Comparison of ENCODE assay signal across 8 cellular contexts in the genomic region with DNA sequence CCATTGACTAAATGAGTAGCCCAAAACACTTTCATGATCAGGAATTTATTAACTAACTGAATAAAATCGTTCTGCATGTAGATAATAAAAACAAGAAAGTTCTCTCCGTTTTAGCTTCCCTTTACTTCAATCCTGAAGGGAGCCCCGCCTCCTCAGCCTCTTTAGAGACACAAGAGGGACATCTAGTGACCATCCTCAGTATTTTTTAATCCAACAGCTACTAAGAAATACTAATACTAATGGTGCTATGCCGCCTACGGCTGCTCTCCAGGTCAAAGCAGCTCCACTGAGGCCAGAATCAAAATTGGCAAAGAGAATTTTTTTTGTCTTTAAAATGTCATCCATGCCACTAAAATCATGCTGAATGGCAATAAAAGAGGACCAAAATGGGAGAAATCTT. TPM values are rescaled to one million over a fixed set of nuclear protein-coding genes. Genes with fewer than 3 reads are reported as not detected.
A peak's percentile ranks its signal among the peaks of the same experiment; 100 is the strongest.
DNase-seq lines count a peak whose midpoint lies in the region; ATAC-seq and TF ChIP-seq lines count a peak whose summit lies in the region.

No MANE protein-coding gene starts in this region.

- H3K27me3 Mint-ChIP-seq in MCF 10A (ENCODE audit: insufficient read depth, unreplicated experiment) = peaks cover 69% of the 10 kb centered on the region

- ATAC-seq in GM18858 (IDR thresholded peaks at IDR 0.05; ENCODE audit: unreplicated experiment) = peak; percentile 96
- ATAC-seq in HG03354 (IDR thresholded peaks at IDR 0.05; ENCODE audit: poor library complexity, severe bottlenecking, unreplicated experiment) = peak; percentile 68
- ATAC-seq in left lobe of liver = peak; percentile 85
- ATAC-seq in HG03135 (IDR thresholded peaks at IDR 0.05; ENCODE audit: unreplicated experiment) = no peak

- POLR2A ChIA-PET in MCF 10A (lab: Yijun Ruan, JAX) = interaction anchor here (0.8 to 1.7 kb wide), 3 partner anchors 10 to 44 kb away, joined by 3 to 8 read pairs (median 4); no protein-coding TSS in a partner anchor

- CTCF ChIA-PET in MCF 10A (lab: Yijun Ruan, JAX) = interaction anchor here (0.6 to 4.4 kb wide), 33 partner anchors 10 to 1111 kb away, joined by 3 to 29 read pairs (median 3); no protein-coding TSS in a partner anchor

- H3K36me3 ChIP-seq in uterus = no peaks in the 10 kb centered on the region

- H3K9me3 ChIP-seq in uterus = no peaks in the 10 kb centered on the region

- no peak overlapping the region for H3K4me3 Mint-ChIP-seq in MCF 10A (ENCODE audit: unreplicated experiment)

- TF ChIP-seq CTCF in MCF 10A (IDR thresholded peaks at IDR 0.05; ENCODE audit: unreplicated experiment) (peak; percentile 66), uterus (IDR thresholded peaks at IDR 0.05) (peak; percentile 41 to 55 (median 46))

- intact Hi-C loops in MCF 10A (cut with micrococcal nuclease) (loop anchor here (1.0 to 2.0 kb wide), 3 partner anchors 44 to 1111 kb away; no protein-coding TSS in a partner anchor), uterus (cut with DNase I; ENCODE audit: low total_unique reads) (no loop called here)

- no peaks in the 10 kb centered on the region for H3K4me1 Mint-ChIP-seq in MCF 10A (ENCODE audit: insufficient read depth, unreplicated experiment)

- H3K36me3 Mint-ChIP-seq in MCF 10A (ENCODE audit: insufficient read depth, unreplicated experiment) = no peaks in the 10 kb centered on the region

- no peaks in the 10 kb centered on the region for H3K9me3 Mint-ChIP-seq in MCF 10A (ENCODE audit: unreplicated experiment)

- TF ChIP-seq POLR2A in uterus (IDR thresholded peaks at IDR 0.05) = no peak

- H3K4me3 ChIP-seq in uterus = no peak overlapping the region

- H3K27ac ChIP-seq in uterus = no peak overlapping the region

- H3K4me1 ChIP-seq in uterus = no peaks in the 10 kb centered on the region

- peak; percentile 27 for DNase-seq in COR-L47 (lab: John Stamatoyannopoulos, UW)
- DNase-seq in NCI-H69 (lab: John Stamatoyannopoulos, UW) = peak; percentile 73
- peak; percentile 77 for DNase-seq in MCF 10A (ENCODE audit: unreplicated experiment)
- peak; percentile 44 for DNase-seq in left lobe of liver (ENCODE audit: low spot score)
- DNase-seq in uterus = no peak

- no TSS peak for BruUV-seq in MCF 10A (replicated peaks; lab: Mats Ljungman, UMichigan)

- no peak overlapping the region for H3K27ac Mint-ChIP-seq in MCF 10A (ENCODE audit: low read depth, unreplicated experiment)

- peaks cover 4 to 5% of the 10 kb centered on the region in 2 donors for H3K27me3 ChIP-seq in uterus

RNA-seq across cellular contexts. Expression of a gene that starts 3.2 kb away (rescaled TPM):
- total RNA-seq in MCF 10A (2022) = 0.12 and 0.70 TPM in 2 replicates
- total RNA-seq in left lobe of liver = 0.35 TPM
- 1 to 10 TPM; 2.0 to 5.2 (median 3.4) TPM for total RNA-seq in uterus

Comparison
In these comparisons a context has a peak if more than half of its experiments do, and no peak if none do; other contexts are left out.
1. DNase-seq: peak in COR-L47 (single experiment), NCI-H69 (single experiment), MCF 10A (single experiment) and left lobe of liver (single experiment); none in uterus (0 of 2).